In genomic region chr22:50486561-50487289, GRCh38 we compare ENCODE assay signal across 19 cellular contexts. TPM values are rescaled to one million over a fixed set of nuclear protein-coding genes. Genes with fewer than 3 reads are reported as not detected.
DNase-seq lines count a peak whose midpoint lies in the region; ATAC-seq, FAIRE-seq and TF ChIP-seq lines count a peak whose summit lies in the region.
"Had no signal": no experiment of that assay in that cellular context is flagged by ENCODE, and none has a peak within 500 bp of the region (broad histone marks: within the 10 kb centered on the region; RNA-seq: fewer than 3 reads in every experiment).

MIOX (plus strand) TSS chr22:50486859; CDS start chr22:50486898, 39 bp downstream.

- H3K4me3 ChIP-seq in body of pancreas = no peak within 1 kb of the TSS
- H3K4me3 ChIP-seq: heart right ventricle, Peyer's patch, right atrium auricular region, vagina had no signal

- no peaks in the 10 kb centered on the region for H3K9me3 ChIP-seq in CD4-positive, alpha-beta T cell (ENCODE audit: control insufficient read depth, low read length)
- H3K9me3 ChIP-seq in body of pancreas = no peaks in the 10 kb centered on the region
- H3K9me3 ChIP-seq: heart right ventricle, Peyer's patch, right atrium auricular region, vagina had no signal

- H3K36me3 Mint-ChIP-seq in CD4-positive, alpha-beta T cell (ENCODE audit: low read depth) = no peaks in the 10 kb centered on the region
- H3K36me3 Mint-ChIP-seq in osteocyte (ENCODE audit: unreplicated experiment) = peaks cover 2% of the 10 kb centered on the region

- CTCF ChIA-PET in CD4-positive, alpha-beta T cell (lab: Charles Lee) = no interaction called here

- POLR2A ChIA-PET in CD4-positive, alpha-beta T cell (lab: Charles Lee) = no interaction called here

- peak within 1 kb of the TSS; percentile 59 for H3K4me3 Mint-ChIP-seq in CD4-positive, alpha-beta T cell
- H3K4me3 Mint-ChIP-seq in osteocyte (ENCODE audit: unreplicated experiment) = no peak within 1 kb of the TSS

- TF ChIP-seq POLR2A in H54 (IDR thresholded peaks at IDR 0.05; ENCODE audit: low read depth, low read length) = no peak
- no peak for TF ChIP-seq POLR2A in body of pancreas (IDR thresholded peaks at IDR 0.05)

- DNase-seq in CD4-positive, alpha-beta T cell = no peak
- peak; percentile 91 for DNase-seq in H54 (ENCODE audit: insufficient read length, low spot score)
- DNase-seq in body of pancreas = no peak
- no peak for DNase-seq in osteocyte (ENCODE audit: extremely low spot score, unreplicated experiment)
- no peak for DNase-seq in nucleus accumbens (lab: John Stamatoyannopoulos, UW)
- no peak for DNase-seq in cortex of kidney (lab: John Stamatoyannopoulos, UW)
- no peak for DNase-seq in iPS-NIHi11 (ENCODE audit: low spot score)
- DNase-seq: activated T-cell treated with anti-CD3 and anti-CD28 coated beads, Interleukin-2, amount 50 U/mL, for 48 hours; heart right ventricle; NCI-H1092; NCI-H226; stimulated activated CD4-positive, alpha-beta T cell treated with anti-CD3 and anti-CD28 coated beads, Interleukin-2, amount 100 ng/mL, for 24 hours; T-helper 2 cell had no signal

- no peak within 1 kb of the TSS for H3K27ac ChIP-seq in CD4-positive, alpha-beta T cell (ENCODE audit: low read depth, low read length)
- H3K27ac ChIP-seq in body of pancreas = peak within 1 kb of the TSS; percentile 81 to 91 (median 84)
- H3K27ac ChIP-seq: epithelial cell of prostate, heart right ventricle, right atrium auricular region, vagina had no signal

- intact Hi-C loops in CD4-positive, alpha-beta T cell (cut with DNase I, micrococcal nuclease) = no loop called here
- intact Hi-C loops in body of pancreas (cut with DNase I) = no loop called here

- no peak for TF ChIP-seq CTCF in CD4-positive, alpha-beta T cell (IDR thresholded peaks at IDR 0.05)
- TF ChIP-seq CTCF in body of pancreas (IDR thresholded peaks at IDR 0.05) (no peak), osteocyte (IDR thresholded peaks at IDR 0.05) (no peak)

- H3K27me3 Mint-ChIP-seq in CD4-positive, alpha-beta T cell = no peaks in the 10 kb centered on the region
- H3K27me3 Mint-ChIP-seq in osteocyte (ENCODE audit: unreplicated experiment) = no peaks in the 10 kb centered on the region

- no peaks in the 10 kb centered on the region for H3K9me3 Mint-ChIP-seq in CD4-positive, alpha-beta T cell
- no peaks in the 10 kb centered on the region for H3K9me3 Mint-ChIP-seq in osteocyte (ENCODE audit: unreplicated experiment)

- peak; percentile 23 for FAIRE-seq in H54 (lab: Jason Lieb, UNC)

- peaks cover 48% of the 10 kb centered on the region for H3K4me1 ChIP-seq in body of pancreas

- WGBS in body of pancreas, 2 donors = 73 to 76% methylated on average over 7 to 22 of the region's 23 CpGs

- H3K27ac Mint-ChIP-seq in CD4-positive, alpha-beta T cell = no peak within 1 kb of the TSS
- H3K27ac Mint-ChIP-seq in osteocyte (ENCODE audit: unreplicated experiment) = peak within 1 kb of the TSS; percentile 57

- no peaks in the 10 kb centered on the region for H3K27me3 ChIP-seq in CD4-positive, alpha-beta T cell (ENCODE audit: control insufficient read depth, insufficient read depth, low read length)
- H3K27me3 ChIP-seq in body of pancreas = no peaks in the 10 kb centered on the region

- no peaks in the 10 kb centered on the region for H3K36me3 ChIP-seq in body of pancreas (replicated peaks in 1 of 2; ENCODE audit: insufficient read depth in 1 of 2, low read depth in 2 of 2)
- H3K36me3 ChIP-seq: heart right ventricle, Peyer's patch, right atrium auricular region, vagina had no signal

- ATAC-seq in CD4-positive, alpha-beta T cell (ENCODE audit: poor library complexity) = no peak
- no peak for ATAC-seq in body of pancreas
- ATAC-seq: left lobe of liver had no signal

- H3K4me1 Mint-ChIP-seq in CD4-positive, alpha-beta T cell (ENCODE audit: low read depth) = peaks cover 12% of the 10 kb centered on the region
- peaks cover 12% of the 10 kb centered on the region for H3K4me1 Mint-ChIP-seq in osteocyte (ENCODE audit: unreplicated experiment)

RNA-seq across cellular contexts. Expression of gene MIOX, which starts in this region (rescaled TPM):
- total RNA-seq in CD4-positive, alpha-beta T cell = not detected
- total RNA-seq in body of pancreas (not detected), osteocyte (0.76 and 1.5 TPM in 2 replicates)
- total RNA-seq: heart right ventricle, left lobe of liver, myocyte, Peyer's patch, right atrium auricular region, vagina had no signal
